ENCODE assay signal across 16 cellular contexts in the genomic region with DNA sequence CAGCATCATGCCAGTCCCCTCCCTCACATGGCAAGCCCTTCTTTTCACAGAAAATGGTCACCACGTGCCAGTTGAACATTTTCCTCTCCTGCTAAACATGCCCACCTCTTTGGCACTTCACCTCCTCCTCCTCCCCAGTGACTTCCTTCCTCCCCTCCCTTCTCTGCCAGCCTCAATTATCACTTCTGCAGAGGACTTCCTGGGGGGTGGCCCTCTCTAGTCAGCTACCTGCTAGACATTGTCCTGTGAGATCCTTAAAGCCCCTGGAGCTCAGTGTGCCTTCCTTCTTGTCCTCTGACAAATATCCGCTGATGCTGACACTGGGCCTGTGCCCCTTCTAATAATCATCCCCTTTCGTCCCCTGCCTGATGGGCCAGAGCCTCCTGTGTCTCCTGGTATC.
"Had no signal": no experiment of that assay in that cellular context is flagged by ENCODE, and none has a peak within 500 bp of the region (broad histone marks: within the 10 kb centered on the region; RNA-seq: fewer than 3 reads in every experiment).

No MANE protein-coding gene starts in this region.

- H3K27me3 ChIP-seq: body of pancreas, colonic mucosa, upper lobe of left lung had no signal

- DNase-seq: activated CD4-positive, alpha-beta T cell treated with anti-CD3 and anti-CD28 coated beads for 1 hour; activated naive CD4-positive, alpha-beta T cell; body of pancreas; caudate nucleus; colonic mucosa; hypothalamus; lower lobe of right lung; stimulated activated naive CD4-positive, alpha-beta T cell; T1000; upper lobe of left lung; WERI-Rb-1 had no signal

- H3K4me1 ChIP-seq: body of pancreas, colonic mucosa, lower lobe of right lung had no signal

- H3K9me3 Mint-ChIP-seq: activated T-helper 17 cell treated with anti-CD3 and anti-CD28 coated beads, Interleukin-2, amount 50 U/mL, for 72 hours; mesothelial cell of epicardium; neural crest cell had no signal

- H3K36me3 Mint-ChIP-seq: mesothelial cell of epicardium had no signal

- H3K4me3 Mint-ChIP-seq: activated T-helper 17 cell treated with anti-CD3 and anti-CD28 coated beads, Interleukin-2, amount 50 U/mL, for 72 hours; mesothelial cell of epicardium; neural crest cell had no signal

- H3K27ac ChIP-seq: body of pancreas, colonic mucosa, lower lobe of right lung, suprapubic skin, upper lobe of left lung, WERI-Rb-1 had no signal

- ATAC-seq: activated T-helper 17 cell treated with anti-CD3 and anti-CD28 coated beads, Interleukin-2, amount 50 U/mL, for 72 hours; body of pancreas; lower lobe of right lung had no signal

- H3K9me3 ChIP-seq: body of pancreas, colonic mucosa, lower lobe of right lung, suprapubic skin, upper lobe of left lung had no signal

- H3K36me3 ChIP-seq: colonic mucosa, lower lobe of right lung, suprapubic skin, upper lobe of left lung, WERI-Rb-1 had no signal

- H3K27ac Mint-ChIP-seq: activated T-helper 17 cell treated with anti-CD3 and anti-CD28 coated beads, Interleukin-2, amount 50 U/mL, for 72 hours; mesothelial cell of epicardium; progenitor cell of endocrine pancreas had no signal

- H3K4me3 ChIP-seq: body of pancreas, colonic mucosa, lower lobe of right lung, suprapubic skin, upper lobe of left lung had no signal
